Comparison of ENCODE assay signal across 14 cellular contexts in genomic region chr3:155495387-155495786, GRCh38.
A peak's percentile ranks its signal among the peaks of the same experiment; 100 is the strongest.
DNase-seq lines count a peak whose midpoint lies in the region; ATAC-seq, FAIRE-seq and TF ChIP-seq lines count a peak whose summit lies in the region.
"Had no signal": no experiment of that assay in that cellular context is flagged by ENCODE, and none has a peak within 500 bp of the region (broad histone marks: within the 10 kb centered on the region; RNA-seq: fewer than 3 reads in every experiment).

No MANE protein-coding gene starts in this region.

- H3K23me2 ChIP-seq in H1 (ENCODE audit: low read depth, low read length) = no peaks in the 10 kb centered on the region

- no peaks in the 10 kb centered on the region for H3K4me1 ChIP-seq in H1 (replicated peaks in 1 of 4; ENCODE audit: control insufficient read depth in 3 of 4, insufficient read depth in 4 of 4, low read length in 3 of 4)
- H3K4me1 ChIP-seq in heart right ventricle = no peaks in the 10 kb centered on the region

- H2BK20ac ChIP-seq in H1 (ENCODE audit: low read length) = no peak overlapping the region

- H3K4me2 ChIP-seq in H1 (ENCODE audit: insufficient read depth in 1 of 2, low read depth in 2 of 2, low read length in 2 of 2) = no peak overlapping the region

- H2BK5ac ChIP-seq in H1 (ENCODE audit: low read depth, low read length) = no peak overlapping the region

- H3K4me3 ChIP-seq in H1 (ENCODE audit: extremely low read depth in 1 of 4, insufficient read depth in 2 of 4, low read depth in 3 of 4, low read length in 4 of 4) (no peak overlapping the region), heart right ventricle (no peak overlapping the region)

- TF ChIP-seq EP300 in H1 (IDR thresholded peaks at IDR 0.05; ENCODE audit: borderline replicate concordance in 1 of 2, low read depth in 2 of 2, low read length in 2 of 2) = no peak

- no peak for TF ChIP-seq RAD21 in H1 (IDR thresholded peaks at IDR 0.05 in 1 of 2, conservative IDR thresholded peaks at IDR 0.05 in 1 of 2; ENCODE audit: low read depth in 2 of 2, low read length in 2 of 2)

- H3K56ac ChIP-seq in H1 (replicated peaks; ENCODE audit: insufficient read length, low read depth, low read length) = no peak overlapping the region

- no peaks in the 10 kb centered on the region for H3K79me1 ChIP-seq in H1 (ENCODE audit: low read depth, low read length)

- no peak overlapping the region for H2BK120ac ChIP-seq in H1 (replicated peaks; ENCODE audit: low read depth, low read length)

- H3K79me2 ChIP-seq in H1 (ENCODE audit: control insufficient read depth in 1 of 2, insufficient read depth in 2 of 2, low read length in 2 of 2) = no peaks in the 10 kb centered on the region

- H3K36me3 ChIP-seq in H1 (ENCODE audit: control insufficient read depth in 2 of 4, insufficient read depth in 4 of 4, low read length in 3 of 4) (peaks cover 0 to 10% (median 2%) of the 10 kb centered on the region in 4 experiments; a peak in 2 of 8 replicates), heart right ventricle (no peaks in the 10 kb centered on the region)
- H3K36me3 ChIP-seq: neutrophil had no signal

- no peaks in the 10 kb centered on the region for H3K9me3 ChIP-seq in H1 (ENCODE audit: insufficient read depth in 2 of 2, low read depth in 1 of 2, low read length in 1 of 2)
- no peaks in the 10 kb centered on the region for H3K9me3 ChIP-seq in heart right ventricle
- H3K9me3 ChIP-seq: neutrophil had no signal

- intact Hi-C loops in heart right ventricle (cut with DNase I) = no loop called here

- no peak overlapping the region for H3K23ac ChIP-seq in H1 (ENCODE audit: insufficient read length)

- DNase-seq in H1 (ENCODE audit: low read depth in 1 of 2, low spot score in 2 of 2) = no peak
- no peak for DNase-seq in substantia nigra (lab: John Stamatoyannopoulos, UW)
- no peak for DNase-seq in NCI-H1436 (lab: John Stamatoyannopoulos, UW)
- no peak for DNase-seq in NCI-H187 (lab: John Stamatoyannopoulos, UW)
- no peak for DNase-seq in heart right ventricle
- DNase-seq: activated CD4-positive, alpha-beta T cell treated with anti-CD3 and anti-CD28 coated beads for 4 hours; endodermal cell; immature natural killer cell; stimulated activated CD4-positive, alpha-beta T cell treated with anti-CD3 and anti-CD28 coated beads, Interleukin-2, amount 100 ng/mL, for 48 hours had no signal

- no peak overlapping the region for H3K14ac ChIP-seq in H1 (ENCODE audit: insufficient read length)

- no peaks in the 10 kb centered on the region for H4K20me1 ChIP-seq in H1 (replicated peaks in 1 of 2; ENCODE audit: control insufficient read depth in 1 of 2, insufficient read depth in 2 of 2, low read length in 2 of 2)

- no peak overlapping the region for H2BK15ac ChIP-seq in H1 (ENCODE audit: low read length)

- TF ChIP-seq POLR2A in H1 (IDR thresholded peaks at IDR 0.05; ENCODE audit: control extremely low read depth in 1 of 2, low read depth in 2 of 2, low read length in 2 of 2) = no peak

- H3K9ac ChIP-seq in H1 (replicated peaks in 1 of 4; ENCODE audit: extremely low read depth in 1 of 4, low read depth in 3 of 4, low read length in 3 of 4) = no peak overlapping the region

- H3K18ac ChIP-seq in H1 (ENCODE audit: extremely low read depth, low read length) = no peak overlapping the region

- POLR2A ChIA-PET in H1 (lab: Charles Lee; ENCODE audit: partially characterized antibody) = no interaction called here

- H3K27ac ChIP-seq in H1 (ENCODE audit: low read depth, low read length) (no peak overlapping the region), substantia nigra (ENCODE audit: low read depth, low read length, poor library complexity, severe bottlenecking) (no peak overlapping the region), heart right ventricle (no peak overlapping the region)
- H3K27ac ChIP-seq: neutrophil had no signal

- peak; percentile 90 for ATAC-seq in GM18508 (IDR thresholded peaks at IDR 0.05; ENCODE audit: insufficient read depth, unreplicated experiment)
- ATAC-seq in GM21447 (IDR thresholded peaks at IDR 0.05; ENCODE audit: unreplicated experiment) = peak; percentile 87
- peak; percentile 95 for ATAC-seq in HG03097 (IDR thresholded peaks at IDR 0.05; ENCODE audit: low FRiP score, unreplicated experiment)
- no peak for ATAC-seq in heart right ventricle

- no peak for FAIRE-seq in H1 (lab: Jason Lieb, UNC)
- FAIRE-seq: GM12892 had no signal

- H2AFZ ChIP-seq in H1 (ENCODE audit: low read length) = no peak overlapping the region

- no peak overlapping the region for H4K91ac ChIP-seq in H1 (replicated peaks; ENCODE audit: insufficient read length, low read length)

- H3K27me3 ChIP-seq in H1 (replicated peaks in 1 of 4; ENCODE audit: control insufficient read depth in 3 of 4, extremely low read depth in 1 of 4, insufficient read depth in 3 of 4, low read length in 3 of 4) (no peaks in the 10 kb centered on the region), heart right ventricle (no peaks in the 10 kb centered on the region)
- H3K27me3 ChIP-seq: neutrophil had no signal

- WGBS in H1 (ENCODE audit: extremely low coverage in 1 of 2, insufficient coverage in 1 of 2, insufficient read length in 1 of 2, insufficient replicate concordance in 2 of 2, low coverage in 1 of 2, low lambda C conversion rate in 2 of 2, missing lambda C conversion rate in 1 of 2), 2 experiments = 91% methylated on average over 4 of the region's 4 CpGs; no CpG with 5 or more reads in 1 of the 2 experiments
- 82 to 92% methylated on average over 4 of the region's 4 CpGs for WGBS in heart right ventricle, 2 donors

- H4K8ac ChIP-seq in H1 (ENCODE audit: extremely low read depth, insufficient read depth, low read length) = no peak overlapping the region

- CTCF ChIA-PET in H1 (lab: Charles Lee; ENCODE audit: partially characterized antibody) = no interaction called here

- no peak overlapping the region for H2BK12ac ChIP-seq in H1 (ENCODE audit: low read depth, low read length)

- no peak overlapping the region for H2AK5ac ChIP-seq in H1 (ENCODE audit: low read depth, low read length)

- TF ChIP-seq CTCF in H1 (IDR thresholded peaks at IDR 0.05; ENCODE audit: control extremely low read depth in 1 of 3, insufficient read depth in 1 of 3, low read depth in 1 of 3, low read length in 3 of 3) (no peak), heart right ventricle (IDR thresholded peaks at IDR 0.05) (no peak)

- H4K5ac ChIP-seq in H1 (ENCODE audit: insufficient read length, low read depth, low read length) = no peak overlapping the region

- no peak overlapping the region for H3K4ac ChIP-seq in H1 (replicated peaks; ENCODE audit: insufficient read length, low read depth, low read length)

TF ChIP-seq in H1, 55 proteins besides CTCF, POLR2A, EP300 and RAD21:
- TF ChIP-seq TEAD4 (IDR thresholded peaks at IDR 0.05; ENCODE audit: low read depth, low read length) (no peak), BACH1 (IDR thresholded peaks at IDR 0.05; ENCODE audit: low read length) (no peak), YY1 (IDR thresholded peaks at IDR 0.05; ENCODE audit: low read depth, low read length) (0 out of 2 replicates have a peak, but pooled peaks have one; percentile 51)

Comparison
In these comparisons a context has a peak if more than half of its experiments do, and no peak if none do; other contexts are left out.
1. ATAC-seq: peak in GM18508 (single experiment), GM21447 (single experiment) and HG03097 (single experiment); none in heart right ventricle (0 of 8).